11 cellular contexts compared by ENCODE assay signal in genomic region chr7:1611708-1612241, GRCh38. TPM values are rescaled to one million over a fixed set of nuclear protein-coding genes. Genes with fewer than 3 reads are reported as not detected.
DNase-seq lines count a peak whose midpoint lies in the region; ATAC-seq and TF ChIP-seq lines count a peak whose summit lies in the region.
"Had no signal": no experiment of that assay in that cellular context is flagged by ENCODE, and none has a peak within 500 bp of the region (broad histone marks: within the 10 kb centered on the region; RNA-seq: fewer than 3 reads in every experiment).

No MANE protein-coding gene starts in this region.

- no peak overlapping the region for H3K27ac Mint-ChIP-seq in endodermal cell

- in situ Hi-C loops in Caki2 (cut with HindIII; ENCODE audit: low pct_unique_long_range_greater_than_20kb, low sequenced_read_pairs) = no loop called here

- no peaks in the 10 kb centered on the region for H3K4me1 Mint-ChIP-seq in endodermal cell

- no peaks in the 10 kb centered on the region for H3K36me3 Mint-ChIP-seq in endodermal cell (ENCODE audit: low read depth)

- TF ChIP-seq POLR2A in Peyer's patch (IDR thresholded peaks at IDR 0.05) (no peak), right lobe of liver (IDR thresholded peaks at IDR 0.05) (no peak)

- H3K36me3 ChIP-seq in endodermal cell (ENCODE audit: control insufficient read depth, insufficient read depth, low read length) (no peaks in the 10 kb centered on the region), Peyer's patch (no peaks in the 10 kb centered on the region), right lobe of liver (no peaks in the 10 kb centered on the region)
- no peaks in the 10 kb centered on the region for H3K36me3 ChIP-seq in effector memory CD4-positive, alpha-beta T cell (ENCODE audit: control insufficient read depth, insufficient read depth, low read length)

- H3K27ac ChIP-seq in endodermal cell (ENCODE audit: low read depth, low read length) (peak overlapping the region; percentile 55), Peyer's patch (no peak overlapping the region), right lobe of liver (no peak overlapping the region)
- no peak overlapping the region for H3K27ac ChIP-seq in effector memory CD4-positive, alpha-beta T cell (ENCODE audit: insufficient read depth, low read length, poor library complexity, severe bottlenecking)

- H3K4me1 ChIP-seq in endodermal cell (ENCODE audit: control insufficient read depth, insufficient read depth, low read length) = no peaks in the 10 kb centered on the region
- no peaks in the 10 kb centered on the region for H3K4me1 ChIP-seq in effector memory CD4-positive, alpha-beta T cell (ENCODE audit: control insufficient read depth, insufficient read depth, low read length, poor library complexity, severe bottlenecking)
- no peaks in the 10 kb centered on the region for H3K4me1 ChIP-seq in Peyer's patch
- no peaks in the 10 kb centered on the region for H3K4me1 ChIP-seq in right lobe of liver

- intact Hi-C loops in right lobe of liver (cut with DNase I) = no loop called here

- peaks cover 1% of the 10 kb centered on the region for H3K27me3 Mint-ChIP-seq in endodermal cell (ENCODE audit: insufficient read depth)

- H3K9ac ChIP-seq in endodermal cell (ENCODE audit: extremely low read depth, low read length, poor library complexity, severe bottlenecking) = no peak overlapping the region

- WGBS in endodermal cell (ENCODE audit: insufficient coverage in 1 of 2, insufficient read length in 1 of 2), 2 experiments = 78 to 92% methylated on average over 5 to 10 of the region's 10 CpGs
- 50% methylated on average over 4 of the region's 10 CpGs for WGBS in right lobe of liver (ENCODE audit: insufficient coverage, low coverage, low lambda C conversion rate, missing lambda C conversion rate)

- no peak overlapping the region for H3K4me3 Mint-ChIP-seq in endodermal cell

- ATAC-seq in right lobe of liver = no peak
- ATAC-seq: left lobe of liver had no signal

- no peak for TF ChIP-seq CTCF in endodermal cell (conservative IDR thresholded peaks at IDR 0.05)
- TF ChIP-seq CTCF in Peyer's patch (IDR thresholded peaks at IDR 0.05) = no peak
- no peak for TF ChIP-seq CTCF in right lobe of liver (IDR thresholded peaks at IDR 0.05)

- no peaks in the 10 kb centered on the region for H3K27me3 ChIP-seq in endodermal cell (ENCODE audit: control insufficient read depth, insufficient read depth, low read length, poor library complexity, severe bottlenecking)
- H3K27me3 ChIP-seq in effector memory CD4-positive, alpha-beta T cell (replicated peaks; ENCODE audit: control insufficient read depth, insufficient read depth, low read length, poor library complexity, severe bottlenecking) = no peaks in the 10 kb centered on the region
- H3K27me3 ChIP-seq in Peyer's patch = no peaks in the 10 kb centered on the region
- H3K27me3 ChIP-seq in right lobe of liver = no peaks in the 10 kb centered on the region

- H3K9me3 ChIP-seq in endodermal cell (ENCODE audit: control insufficient read depth, low read length) (no peaks in the 10 kb centered on the region), Peyer's patch (no peaks in the 10 kb centered on the region), right lobe of liver (no peaks in the 10 kb centered on the region)
- no peaks in the 10 kb centered on the region for H3K9me3 ChIP-seq in effector memory CD4-positive, alpha-beta T cell (ENCODE audit: control insufficient read depth, low read length)

- DNase-seq in Caki2 (ENCODE audit: low read depth) = peak; percentile 92
- DNase-seq in NCI-H524 treated with DMSO at 0.1 percent for 48 hours (lab: John Stamatoyannopoulos, UW) = peak; percentile 88
- no peak for DNase-seq in endodermal cell
- peak in 46 of 56 donors; percentile 3 to 76 (median 47) for DNase-seq in nucleus accumbens (lab: John Stamatoyannopoulos, UW)
- no peak for DNase-seq in dermis blood vessel endothelial cell
- no peak for DNase-seq in effector memory CD4-positive, alpha-beta T cell
- DNase-seq in Peyer's patch = no peak
- DNase-seq in right lobe of liver = no peak
- DNase-seq: DND-41; NK-92 treated with Interleukin-12 subunit alpha and Interleukin-12 subunit beta, amount 100 ng/mL, for 24 hours had no signal

- H3K9me3 Mint-ChIP-seq in endodermal cell = no peaks in the 10 kb centered on the region

- H3K4me3 ChIP-seq in endodermal cell (ENCODE audit: low read length) = no peak overlapping the region
- H3K4me3 ChIP-seq in effector memory CD4-positive, alpha-beta T cell (ENCODE audit: insufficient read depth, low read depth, low read length, poor library complexity, severe bottlenecking) = no peak overlapping the region
- H3K4me3 ChIP-seq in Peyer's patch = no peak overlapping the region
- H3K4me3 ChIP-seq in right lobe of liver = no peak overlapping the region

RNA-seq across cellular contexts. Expression of gene PSMG3, which starts 41.9 kb away (rescaled TPM):
- 101 and 106 TPM in 2 replicates for total RNA-seq in Caki2 (2014; rRNA removed; shearing (Covaris generic); ENCODE audit: low replicate concordance)
- total RNA-seq in endodermal cell = 10 to 100 TPM; 30.1 to 44.3 TPM
- 30.0 TPM for polyA plus RNA-seq in endodermal cell (2013, experiment 1 of 2)
- 30.2 TPM for polyA plus RNA-seq in endodermal cell (2013, experiment 2 of 2)
- 12.6 and 20.1 TPM in 2 replicates for total RNA-seq in dermis blood vessel endothelial cell
- 10 to 100 TPM; 33.0 to 67.5 (median 47.7) TPM for total RNA-seq in Peyer's patch
- 10 to 100 TPM in 2 of 6 experiments, 1 to 10 TPM in 4; 7.6 to 28.1 (median 9.2) TPM for total RNA-seq in right lobe of liver

RNA-seq across cellular contexts. Expression of gene TMEM184A, which starts 55.8 kb away (rescaled TPM):
- 13.4 and 16.6 TPM in 2 replicates for total RNA-seq in Caki2 (2014; rRNA removed; shearing (Covaris generic); ENCODE audit: low replicate concordance)
- total RNA-seq in endodermal cell = 1 to 10 TPM; 4.6 to 5.1 TPM
- polyA plus RNA-seq in endodermal cell (2013, experiment 1 of 2) = 0.43 TPM
- polyA plus RNA-seq in endodermal cell (2013, experiment 2 of 2) = 1.1 TPM
- under 0.01 and 0.05 TPM in 2 replicates for total RNA-seq in dermis blood vessel endothelial cell
- 100 to 1,000 TPM in 3 of 4 donors, 10 to 100 TPM in 1; 41.3 to 161 (median 151) TPM for total RNA-seq in Peyer's patch
- 10 to 100 TPM; 15.1 to 32.8 (median 26.7) TPM for total RNA-seq in right lobe of liver

RNA-seq across cellular contexts. Expression of gene ELFN1, which starts 58.3 kb away (rescaled TPM):
- not detected in 2 replicates for total RNA-seq in Caki2 (2014; rRNA removed; shearing (Covaris generic); ENCODE audit: low replicate concordance)
- total RNA-seq in endodermal cell (1 to 10 TPM; 2.1 to 5.0 TPM), dermis blood vessel endothelial cell (0.56 and 1.2 TPM in 2 replicates), Peyer's patch (under 1 TPM in 1 of 4 donors, not detected in 3; 0.80 TPM), right lobe of liver (10 to 100 TPM in 1 of 6 experiments, 1 to 10 TPM in 5; 5.4 to 13.0 (median 7.5) TPM)
- 13.6 TPM for polyA plus RNA-seq in endodermal cell (2013, experiment 1 of 2)
- polyA plus RNA-seq in endodermal cell (2013, experiment 2 of 2) = 12.4 TPM

Comparison
In these comparisons a context has a peak if more than half of its experiments do, and no peak if none do; other contexts are left out.
1. DNase-seq: peak in Caki2 (single experiment), NCI-H524 treated with DMSO at 0.1 percent for 48 hours (single experiment) and nucleus accumbens (46 of 56); none in endodermal cell (single experiment), dermis blood vessel endothelial cell (single experiment), effector memory CD4-positive, alpha-beta T cell (0 of 3), Peyer's patch (0 of 3) and right lobe of liver (0 of 3).